ENCODE assay signal across 30 cellular contexts in the genomic region with DNA sequence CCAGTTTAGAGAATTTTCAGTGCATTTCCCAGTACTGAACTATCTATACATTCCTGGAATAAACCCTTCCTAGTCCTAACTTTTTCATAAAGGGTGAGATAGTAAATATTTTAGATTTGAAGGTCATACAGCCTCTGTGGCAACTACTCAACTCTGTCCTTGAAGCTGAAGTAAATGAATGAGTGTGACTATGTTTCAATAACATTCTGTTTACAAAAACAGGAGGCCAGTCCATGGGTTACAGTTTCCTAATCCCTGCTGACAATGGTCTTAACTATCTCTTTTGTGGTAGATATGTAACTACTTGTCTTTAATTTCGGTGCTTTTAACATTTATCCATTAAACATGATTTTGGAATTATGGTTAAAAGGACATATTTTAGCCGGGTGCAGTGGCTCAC.
"Had no signal": no experiment of that assay in that cellular context is flagged by ENCODE, and none has a peak within 500 bp of the region (broad histone marks: within the 10 kb centered on the region; RNA-seq: fewer than 3 reads in every experiment).

No MANE protein-coding gene starts in this region.

- FAIRE-seq: colon had no signal

- DNase-seq: activated B cell treated with CpG ODN at 0.5 μM for 24 hours; activated CD4-positive, alpha-beta T cell treated with anti-CD3 and anti-CD28 coated beads for 48 hours; activated CD4-positive, alpha-beta T cell treated with anti-CD3 and anti-CD28 coated beads, Interleukin-2, amount 50 U/mL, for 1 hour; activated CD4-positive, alpha-beta T cell treated with anti-CD3 and anti-CD28 coated beads, Interleukin-2, amount 50 U/mL, for 48 hours; activated CD8-positive, alpha-beta memory T cell treated with anti-CD3 and anti-CD28 coated beads for 24 hours; activated CD8-positive, alpha-beta T cell treated with anti-CD3 and anti-CD28 coated beads for 36 hours; activated effector memory CD4-positive, alpha-beta T cell treated with Interleukin-2 at 50 U/mL for 16 hours; activated gamma-delta T cell treated with Interleukin-2 at 50 U/mL for 16 hours; activated naive CD4-positive, alpha-beta T cell treated with Interleukin-2 at 50 U/mL for 16 hours; activated naive CD8-positive, alpha-beta T cell treated with anti-CD3 and anti-CD28 coated beads for 36 hours; activated naive CD8-positive, alpha-beta T cell treated with anti-CD3 and anti-CD28 coated beads, Interleukin-2, amount 50 U/mL, for 24 hours; activated T-cell treated with anti-CD3 and anti-CD28 coated beads, Interleukin-2, amount 50 U/mL, for 4 hours; amniotic stem cell; anterior cingulate cortex; body of pancreas; caudate nucleus; cortex of kidney; dermis blood vessel endothelial cell; effector CD4-positive, alpha-beta T cell; effector memory CD8-positive, alpha-beta T cell; erythroblast; foreskin melanocyte; heart right ventricle; T-helper 2 cell had no signal

- H3K4me3 Mint-ChIP-seq: activated B cell treated with CpG ODN at 0.5 μM for 24 hours; activated CD8-positive, alpha-beta T cell treated with anti-CD3 and anti-CD28 coated beads for 36 hours; activated naive CD4-positive, alpha-beta T cell treated with anti-CD3 and anti-CD28 coated beads, Interleukin-2, amount 50 U/mL, for 24 hours; activated naive CD8-positive, alpha-beta T cell treated with anti-CD3 and anti-CD28 coated beads for 36 hours; activated naive CD8-positive, alpha-beta T cell treated with anti-CD3 and anti-CD28 coated beads, Interleukin-2, amount 50 U/mL, for 24 hours; activated T-cell treated with anti-CD3 and anti-CD28 coated beads, Interleukin-2, amount 50 U/mL, for 4 hours; activated T-helper 17 cell treated with anti-CD3 and anti-CD28 coated beads, Interleukin-2, amount 50 U/mL, for 72 hours; effector memory CD8-positive, alpha-beta T cell had no signal

- H3K27ac Mint-ChIP-seq: activated B cell treated with CpG ODN at 0.5 μM for 24 hours; activated CD8-positive, alpha-beta T cell treated with anti-CD3 and anti-CD28 coated beads for 36 hours; activated naive CD4-positive, alpha-beta T cell treated with anti-CD3 and anti-CD28 coated beads, Interleukin-2, amount 50 U/mL, for 24 hours; activated naive CD8-positive, alpha-beta T cell treated with anti-CD3 and anti-CD28 coated beads for 36 hours; activated naive CD8-positive, alpha-beta T cell treated with anti-CD3 and anti-CD28 coated beads, Interleukin-2, amount 50 U/mL, for 24 hours; activated T-helper 17 cell treated with anti-CD3 and anti-CD28 coated beads, Interleukin-2, amount 50 U/mL, for 72 hours; effector memory CD8-positive, alpha-beta T cell had no signal

- H3K4me3 ChIP-seq: body of pancreas, esophagus muscularis mucosa, gastroesophageal sphincter, heart right ventricle had no signal

- H3K27me3 ChIP-seq: body of pancreas, gastroesophageal sphincter, heart right ventricle had no signal

- ATAC-seq: activated CD4-positive, CD25-positive, alpha-beta regulatory T cell treated with anti-CD3 and anti-CD28 coated beads, Interleukin-2, amount 50 U/mL, for 24 hours; activated CD8-positive, alpha-beta T cell treated with anti-CD3 and anti-CD28 coated beads for 36 hours; activated naive CD8-positive, alpha-beta T cell treated with anti-CD3 and anti-CD28 coated beads, Interleukin-2, amount 50 U/mL, for 24 hours; activated T-cell treated with anti-CD3 and anti-CD28 coated beads, Interleukin-2, amount 50 U/mL, for 4 hours; activated T-helper 17 cell treated with anti-CD3 and anti-CD28 coated beads, Interleukin-2, amount 50 U/mL, for 72 hours; body of pancreas; effector memory CD8-positive, alpha-beta T cell; gastroesophageal sphincter; heart right ventricle had no signal

- H3K9me3 ChIP-seq: body of pancreas, esophagus muscularis mucosa, gastroesophageal sphincter had no signal

- H3K27ac ChIP-seq: body of pancreas, esophagus muscularis mucosa, gastroesophageal sphincter, heart right ventricle had no signal

- H3K27me3 Mint-ChIP-seq: activated B cell treated with CpG ODN at 0.5 μM for 24 hours; activated CD8-positive, alpha-beta T cell treated with anti-CD3 and anti-CD28 coated beads for 36 hours; activated naive CD4-positive, alpha-beta T cell treated with anti-CD3 and anti-CD28 coated beads, Interleukin-2, amount 50 U/mL, for 24 hours; activated naive CD8-positive, alpha-beta T cell treated with anti-CD3 and anti-CD28 coated beads for 36 hours; activated T-helper 17 cell treated with anti-CD3 and anti-CD28 coated beads, Interleukin-2, amount 50 U/mL, for 72 hours; effector memory CD8-positive, alpha-beta T cell had no signal
